28 cellular contexts compared by ENCODE assay signal in genomic region chr7:153440781-153441180, GRCh38.
"Had no signal": no experiment of that assay in that cellular context is flagged by ENCODE, and none has a peak within 500 bp of the region (broad histone marks: within the 10 kb centered on the region; RNA-seq: fewer than 3 reads in every experiment).

No MANE protein-coding gene starts in this region.

- H3K4me2 ChIP-seq: smooth muscle cell had no signal

- H3K36me3 ChIP-seq: ovary, spleen, suprapubic skin, thoracic aorta, thyroid gland, tibial nerve, upper lobe of left lung had no signal

- DNase-seq: naive B cell; naive thymus-derived CD8-positive, alpha-beta T cell; nephron progenitor cell; occipital lobe; ovary; posterior cingulate gyrus; psoas muscle; right cardiac atrium; spleen; stimulated activated CD4-positive, alpha-beta T cell treated with anti-CD3 and anti-CD28 coated beads, Interleukin-12 subunit alpha, Interleukin-12 subunit beta, amount 100 ng/mL, for 4 hours; stimulated activated CD4-positive, alpha-beta T cell treated with anti-CD3 and anti-CD28 coated beads, Interleukin-1b, Interleukin-23, amount 100 ng/mL, for 48 hours; stimulated activated CD4-positive, alpha-beta T cell treated with anti-CD3 and anti-CD28 coated beads, Interleukin-4, amount 100 ng/mL, for 1 hour; stimulated activated CD4-positive, alpha-beta T cell treated with anti-CD3 and anti-CD28 coated beads, Interleukin-4, amount 100 ng/mL, for 4 hours; stimulated activated CD8-positive, alpha-beta memory T cell treated with anti-CD3 and anti-CD28 coated beads, Interleukin-4, amount 100 ng/mL, for 48 hours; stimulated activated naive CD4-positive, alpha-beta T cell; stimulated activated naive CD8-positive, alpha-beta T cell treated with anti-CD3 and anti-CD28 coated beads, Interleukin-15, amount 100 ng/mL, for 72 hours; stimulated activated naive CD8-positive, alpha-beta T cell treated with anti-CD3 and anti-CD28 coated beads, Interleukin-15, Interleukin-2, amounts not matched to agents 100 U/mL and 50 U/mL, for 24 hours; substantia nigra; thyroid gland; trophoblast cell had no signal

- H3K27ac ChIP-seq: ovary, parathyroid adenoma, psoas muscle, skin epidermis, spleen, suprapubic skin, thoracic aorta, thyroid gland, tibial nerve, upper lobe of left lung had no signal

- H3K9ac ChIP-seq: parathyroid adenoma had no signal

- H3K4me1 ChIP-seq: parathyroid adenoma, psoas muscle, suprapubic skin, thyroid gland, tibial nerve, upper lobe of left lung had no signal

- H3K27me3 ChIP-seq: ovary, spleen, suprapubic skin, thyroid gland, tibial nerve, upper lobe of left lung had no signal

- H3K4me3 ChIP-seq: ovary, psoas muscle, skin epidermis, smooth muscle cell, spleen, suprapubic skin, thoracic aorta, thyroid gland, tibial nerve, upper lobe of left lung had no signal

- FAIRE-seq: urothelium cell line had no signal

- H3K9me3 ChIP-seq: ovary, psoas muscle, suprapubic skin, thoracic aorta, thyroid gland, tibial nerve, upper lobe of left lung had no signal

- H2AFZ ChIP-seq: parathyroid adenoma had no signal
